ENCODE assay signal across 20 cellular contexts in genomic region chr1:105386489-105386888, GRCh38.
"Had no signal": no experiment of that assay in that cellular context is flagged by ENCODE, and none has a peak within 500 bp of the region (broad histone marks: within the 10 kb centered on the region; RNA-seq: fewer than 3 reads in every experiment).

No MANE protein-coding gene starts in this region.

- ATAC-seq: body of pancreas; mucosa of descending colon; stimulated activated naive B cell treated with anti-CD40 and anti-IgM and Interleukin-4, amounts not matched to agents 10 μg/mL and 1 μg/mL and 100 μg/mL, for 72 hours; WTC11 had no signal

- H3K9me3 ChIP-seq: body of pancreas, mucosa of descending colon, sigmoid colon, thoracic aorta, vagina had no signal

- H3K36me3 ChIP-seq: cardiac muscle cell, sigmoid colon, thoracic aorta, vagina had no signal

- DNase-seq: activated gamma-delta T cell treated with Interleukin-2 at 50 U/mL for 16 hours; activated T-cell treated with anti-CD3 and anti-CD28 coated beads, Interleukin-2, amount 50 U/mL, for 1 hour; body of pancreas; foreskin fibroblast; immature natural killer cell; kidney glomerular epithelial cell; mesenchymal stem cell; mucosa of descending colon; nephron progenitor cell; sigmoid colon; stimulated activated CD4-positive, alpha-beta T cell treated with anti-CD3 and anti-CD28 coated beads, Interleukin-2, amount 100 ng/mL, for 48 hours; stimulated activated CD8-positive, alpha-beta memory T cell treated with anti-CD3 and anti-CD28 coated beads, Interleukin-4, amount 100 ng/mL, for 48 hours; stimulated activated naive B cell treated with anti-CD40 and anti-IgM and Interleukin-4, amounts not matched to agents 10 μg/mL and 1 μg/mL and 100 μg/mL, for 72 hours; T-helper 9 cell had no signal

- H3K4me1 ChIP-seq: body of pancreas, parathyroid adenoma, sigmoid colon, vagina had no signal

- H3K27ac ChIP-seq: body of pancreas, cardiac muscle cell, hepatocyte, parathyroid adenoma, sigmoid colon, thoracic aorta, vagina had no signal

- H3K27me3 ChIP-seq: body of pancreas, cardiac muscle cell, hepatocyte, sigmoid colon, vagina had no signal

- H3K4me3 ChIP-seq: body of pancreas, cardiac muscle cell, hepatocyte, mucosa of descending colon, sigmoid colon, thoracic aorta, vagina had no signal
